Comparison of ENCODE assay signal across 16 cellular contexts in the genomic region with DNA sequence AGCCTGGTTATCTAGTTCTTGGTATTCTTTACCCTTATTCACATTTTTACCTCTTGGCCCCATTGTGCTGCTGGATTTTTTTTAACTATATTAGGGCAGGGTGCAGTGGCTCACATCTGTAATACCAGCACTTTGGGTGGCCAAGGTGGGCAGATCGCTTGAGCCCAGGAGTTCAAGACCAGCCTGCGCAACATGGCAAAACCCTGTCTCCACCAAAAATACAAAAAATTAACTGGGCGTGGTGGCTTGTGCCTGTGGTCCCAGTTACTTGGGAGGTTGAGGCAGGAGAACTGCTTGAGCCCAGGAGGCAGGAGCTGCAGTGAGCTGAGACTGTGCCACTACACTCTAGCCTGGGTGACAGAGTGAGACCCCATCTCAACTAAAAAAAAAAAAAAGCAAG. TPM values are rescaled to one million over a fixed set of nuclear protein-coding genes. Genes with fewer than 3 reads are reported as not detected.
DNase-seq lines count a peak whose midpoint lies in the region; ATAC-seq and TF ChIP-seq lines count a peak whose summit lies in the region.
"Had no signal": no experiment of that assay in that cellular context is flagged by ENCODE, and none has a peak within 500 bp of the region (broad histone marks: within the 10 kb centered on the region; RNA-seq: fewer than 3 reads in every experiment).

No MANE protein-coding gene starts in this region.

- H3K27ac Mint-ChIP-seq in activated naive CD4-positive, alpha-beta T cell treated with anti-CD3 and anti-CD28 coated beads, Interleukin-2, amount 10 ng/mL, durations not matched to agents 7 days and 5 days = peak overlapping the region; percentile 73
- peak overlapping the region; percentile 55 to 86 for H3K27ac Mint-ChIP-seq in activated naive CD4-positive, alpha-beta T cell treated with anti-CD3 and anti-CD28 coated beads, Interleukin-2, amount 50 U/mL, for 72 hours
- no peak overlapping the region for H3K27ac Mint-ChIP-seq in stimulated activated effector memory CD8-positive, alpha-beta T cell treated with anti-CD3 and anti-CD28 coated beads, Interleukin-12 subunit alpha, Interleukin-12 subunit beta, amount 100 ng/mL, for 72 hours

- H3K27ac ChIP-seq in SU-DHL-6 (ENCODE audit: low read depth, low read length) = peak overlapping the region; percentile 80
- H3K27ac ChIP-seq: esophagus squamous epithelium, SJSA1 had no signal

- peaks cover 15% of the 10 kb centered on the region; the same call in 1 of the 2 replicates for H3K79me2 ChIP-seq in SU-DHL-6 (ENCODE audit: insufficient read depth, low read length)

- H3K4me1 Mint-ChIP-seq in activated naive CD4-positive, alpha-beta T cell treated with anti-CD3 and anti-CD28 coated beads, Interleukin-2, amount 10 ng/mL, durations not matched to agents 7 days and 5 days = peaks cover 80% of the 10 kb centered on the region
- H3K4me1 Mint-ChIP-seq in stimulated activated effector memory CD8-positive, alpha-beta T cell treated with anti-CD3 and anti-CD28 coated beads, Interleukin-12 subunit alpha, Interleukin-12 subunit beta, amount 100 ng/mL, for 72 hours = peaks cover 54% of the 10 kb centered on the region

- H3K4me3 Mint-ChIP-seq in activated naive CD4-positive, alpha-beta T cell treated with anti-CD3 and anti-CD28 coated beads, Interleukin-2, amount 10 ng/mL, durations not matched to agents 7 days and 5 days = peak overlapping the region; percentile 47
- peak overlapping the region; percentile 91 for H3K4me3 Mint-ChIP-seq in stimulated activated effector memory CD8-positive, alpha-beta T cell treated with anti-CD3 and anti-CD28 coated beads, Interleukin-12 subunit alpha, Interleukin-12 subunit beta, amount 100 ng/mL, for 72 hours

- peaks cover 35% of the 10 kb centered on the region for H3K36me3 Mint-ChIP-seq in activated naive CD4-positive, alpha-beta T cell treated with anti-CD3 and anti-CD28 coated beads, Interleukin-2, amount 10 ng/mL, durations not matched to agents 7 days and 5 days
- peaks cover 0 to 23% of the 10 kb centered on the region in 2 donors for H3K36me3 Mint-ChIP-seq in activated naive CD4-positive, alpha-beta T cell treated with anti-CD3 and anti-CD28 coated beads, Interleukin-2, amount 50 U/mL, for 72 hours
- peaks cover 31% of the 10 kb centered on the region for H3K36me3 Mint-ChIP-seq in stimulated activated effector memory CD8-positive, alpha-beta T cell treated with anti-CD3 and anti-CD28 coated beads, Interleukin-12 subunit alpha, Interleukin-12 subunit beta, amount 100 ng/mL, for 72 hours

- no peaks in the 10 kb centered on the region for H3K9me2 ChIP-seq in SU-DHL-6 (replicated peaks; ENCODE audit: insufficient read depth, low read length)

- H3K27me3 Mint-ChIP-seq in activated naive CD4-positive, alpha-beta T cell treated with anti-CD3 and anti-CD28 coated beads, Interleukin-2, amount 10 ng/mL, durations not matched to agents 7 days and 5 days = no peaks in the 10 kb centered on the region

- H3K4me2 ChIP-seq in SU-DHL-6 (ENCODE audit: low read depth, low read length, poor library complexity, severe bottlenecking) = peak overlapping the region; percentile 45

- no peak overlapping the region for H2AFZ ChIP-seq in SU-DHL-6 (ENCODE audit: low read depth, low read length, severe bottlenecking)

- no peak overlapping the region for H3K4me3 ChIP-seq in SU-DHL-6 (ENCODE audit: insufficient read depth, low read length, poor library complexity, severe bottlenecking)
- H3K4me3 ChIP-seq: esophagus squamous epithelium, SJSA1 had no signal

- H3K9me3 Mint-ChIP-seq in activated naive CD4-positive, alpha-beta T cell treated with anti-CD3 and anti-CD28 coated beads, Interleukin-2, amount 10 ng/mL, durations not matched to agents 7 days and 5 days = no peaks in the 10 kb centered on the region
- H3K9me3 Mint-ChIP-seq in activated naive CD4-positive, alpha-beta T cell treated with anti-CD3 and anti-CD28 coated beads, Interleukin-2, amount 50 U/mL, for 72 hours = no peaks in the 10 kb centered on the region
- no peaks in the 10 kb centered on the region for H3K9me3 Mint-ChIP-seq in stimulated activated effector memory CD8-positive, alpha-beta T cell treated with anti-CD3 and anti-CD28 coated beads, Interleukin-12 subunit alpha, Interleukin-12 subunit beta, amount 100 ng/mL, for 72 hours

- peaks cover 38% of the 10 kb centered on the region for H3F3A ChIP-seq in SU-DHL-6 (ENCODE audit: insufficient read depth)

- H3K9me3 ChIP-seq in SU-DHL-6 (ENCODE audit: insufficient read depth, low read length) = no peaks in the 10 kb centered on the region
- H3K9me3 ChIP-seq: esophagus squamous epithelium, SJSA1 had no signal

- CTCF ChIA-PET in activated naive CD4-positive, alpha-beta T cell treated with anti-CD3 and anti-CD28 coated beads, Interleukin-2, amount 10 ng/mL, durations not matched to agents 7 days and 5 days (lab: Charles Lee) = interaction anchor here (1.4 to 13.8 kb wide), 4 partner anchors 9 to 117 kb away, joined by 4 to 259 read pairs (median 60); a partner anchor contains a TSS

- no peaks in the 10 kb centered on the region for H3K27me3 ChIP-seq in SU-DHL-6 (ENCODE audit: low read length)
- H3K27me3 ChIP-seq: esophagus squamous epithelium, SJSA1 had no signal

- DNase-seq in activated naive CD4-positive, alpha-beta T cell treated with anti-CD3 and anti-CD28 coated beads, Interleukin-2, amount 10 ng/mL, durations not matched to agents 7 days and 5 days = no peak
- no peak for DNase-seq in activated naive CD4-positive, alpha-beta T cell treated with anti-CD3 and anti-CD28 coated beads, Interleukin-2, amount 50 U/mL, for 16 hours
- no peak for DNase-seq in activated naive CD4-positive, alpha-beta T cell treated with anti-CD3 and anti-CD28 coated beads, Interleukin-2, amount 50 U/mL, for 72 hours (ENCODE audit: low spot score in 2 of 2)
- no peak for DNase-seq in stimulated activated effector memory CD8-positive, alpha-beta T cell treated with anti-CD3 and anti-CD28 coated beads, Interleukin-12 subunit alpha, Interleukin-12 subunit beta, amount 100 ng/mL, for 72 hours (ENCODE audit: low spot score in 2 of 2)
- DNase-seq in NCI-H1417 (lab: John Stamatoyannopoulos, UW) (no peak), EL (no peak), omental fat pad (ENCODE audit: low spot score) (no peak)
- DNase-seq: activated CD4-positive, CD25-positive, alpha-beta regulatory T cell treated with anti-CD3 and anti-CD28 coated beads, Interleukin-2, amount 50 U/mL, for 72 hours; cerebellar nuclear complex; effector CD4-positive, alpha-beta T cell; esophagus squamous epithelium; NCI-H1436; NCI-H748 treated with DMSO at 0.1 percent for 48 hours; T1000 had no signal

- no peak for ATAC-seq in activated naive CD4-positive, alpha-beta T cell treated with anti-CD3 and anti-CD28 coated beads, Interleukin-2, amount 50 U/mL, for 72 hours
- ATAC-seq in stimulated activated effector memory CD8-positive, alpha-beta T cell treated with anti-CD3 and anti-CD28 coated beads, Interleukin-12 subunit alpha, Interleukin-12 subunit beta, amount 100 ng/mL, for 72 hours = no peak
- ATAC-seq in omental fat pad (ENCODE audit: low FRiP score) = no peak

- TF ChIP-seq CTCF in SU-DHL-6 (IDR thresholded peaks at IDR 0.05; ENCODE audit: insufficient read depth, low read length, poor library complexity, severe bottlenecking) = no peak
- no peak for TF ChIP-seq CTCF in omental fat pad (IDR thresholded peaks at IDR 0.05)

- no peaks in the 10 kb centered on the region for H4K20me1 ChIP-seq in SU-DHL-6 (ENCODE audit: low read depth, low read length)

- H3K9ac ChIP-seq in SU-DHL-6 (ENCODE audit: low read length) = peak overlapping the region; percentile 8; the same call in 1 of the 2 replicates

- H3K36me3 ChIP-seq in SU-DHL-6 (ENCODE audit: low read length) = no peaks in the 10 kb centered on the region
- H3K36me3 ChIP-seq: SJSA1 had no signal

RNA-seq across cellular contexts. Expression of a gene that starts 12.2 kb away (rescaled TPM):
- total RNA-seq in activated naive CD4-positive, alpha-beta T cell treated with anti-CD3 and anti-CD28 coated beads, Interleukin-2, amount 50 U/mL, for 72 hours = 10 to 100 TPM; 62.9 to 77.1 TPM
- total RNA-seq in omental fat pad = 10 to 100 TPM; 24.3 to 41.4 (median 26.1) TPM
